In the genomic region with DNA sequence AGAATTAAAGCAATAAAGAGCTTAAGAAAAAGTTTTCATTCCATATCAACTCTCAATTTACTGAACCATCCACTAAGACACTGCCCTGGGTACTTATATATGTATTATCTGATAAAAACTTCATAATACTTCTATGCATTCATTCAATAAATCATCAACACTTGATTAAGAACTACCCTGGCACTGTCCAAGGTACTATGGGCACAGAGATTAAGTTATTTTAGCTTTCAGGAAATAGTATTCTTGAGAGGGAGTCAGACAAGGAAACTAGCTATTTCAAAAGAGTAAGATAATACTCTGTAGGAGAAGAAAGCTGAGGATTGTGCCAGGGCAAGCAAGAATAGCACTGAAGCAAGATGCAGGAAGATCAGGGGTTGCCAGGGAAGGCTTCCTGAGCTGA, we compare ENCODE assay signal across 2 cellular contexts.
TF ChIP-seq lines count a peak whose summit lies in the region.

No MANE protein-coding gene starts in this region.

TF ChIP-seq in HEK293, 187 proteins besides CTCF, POLR2A, EP300 and RAD21 (continued from another document):
- TF ChIP-seq, protein P1, sequence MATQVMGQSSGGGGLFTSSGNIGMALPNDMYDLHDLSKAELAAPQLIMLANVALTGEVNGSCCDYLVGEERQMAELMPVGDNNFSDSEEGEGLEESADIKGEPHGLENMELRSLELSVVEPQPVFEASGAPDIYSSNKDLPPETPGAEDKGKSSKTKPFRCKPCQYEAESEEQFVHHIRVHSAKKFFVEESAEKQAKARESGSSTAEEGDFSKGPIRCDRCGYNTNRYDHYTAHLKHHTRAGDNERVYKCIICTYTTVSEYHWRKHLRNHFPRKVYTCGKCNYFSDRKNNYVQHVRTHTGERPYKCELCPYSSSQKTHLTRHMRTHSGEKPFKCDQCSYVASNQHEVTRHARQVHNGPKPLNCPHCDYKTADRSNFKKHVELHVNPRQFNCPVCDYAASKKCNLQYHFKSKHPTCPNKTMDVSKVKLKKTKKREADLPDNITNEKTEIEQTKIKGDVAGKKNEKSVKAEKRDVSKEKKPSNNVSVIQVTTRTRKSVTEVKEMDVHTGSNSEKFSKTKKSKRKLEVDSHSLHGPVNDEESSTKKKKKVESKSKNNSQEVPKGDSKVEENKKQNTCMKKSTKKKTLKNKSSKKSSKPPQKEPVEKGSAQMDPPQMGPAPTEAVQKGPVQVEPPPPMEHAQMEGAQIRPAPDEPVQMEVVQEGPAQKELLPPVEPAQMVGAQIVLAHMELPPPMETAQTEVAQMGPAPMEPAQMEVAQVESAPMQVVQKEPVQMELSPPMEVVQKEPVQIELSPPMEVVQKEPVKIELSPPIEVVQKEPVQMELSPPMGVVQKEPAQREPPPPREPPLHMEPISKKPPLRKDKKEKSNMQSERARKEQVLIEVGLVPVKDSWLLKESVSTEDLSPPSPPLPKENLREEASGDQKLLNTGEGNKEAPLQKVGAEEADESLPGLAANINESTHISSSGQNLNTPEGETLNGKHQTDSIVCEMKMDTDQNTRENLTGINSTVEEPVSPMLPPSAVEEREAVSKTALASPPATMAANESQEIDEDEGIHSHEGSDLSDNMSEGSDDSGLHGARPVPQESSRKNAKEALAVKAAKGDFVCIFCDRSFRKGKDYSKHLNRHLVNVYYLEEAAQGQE (tag by site-specific recombination; IDR thresholded peaks at IDR 0.05): peak; percentile 55; the same call in 1 of the 2 replicates

TF ChIP-seq in GM12878, 131 proteins besides CTCF, POLR2A, EP300 and RAD21 (continued from another document):
- TF ChIP-seq JUNB (IDR thresholded peaks at IDR 0.05): no peak
